29 cellular contexts compared by ENCODE assay signal in the genomic region with DNA sequence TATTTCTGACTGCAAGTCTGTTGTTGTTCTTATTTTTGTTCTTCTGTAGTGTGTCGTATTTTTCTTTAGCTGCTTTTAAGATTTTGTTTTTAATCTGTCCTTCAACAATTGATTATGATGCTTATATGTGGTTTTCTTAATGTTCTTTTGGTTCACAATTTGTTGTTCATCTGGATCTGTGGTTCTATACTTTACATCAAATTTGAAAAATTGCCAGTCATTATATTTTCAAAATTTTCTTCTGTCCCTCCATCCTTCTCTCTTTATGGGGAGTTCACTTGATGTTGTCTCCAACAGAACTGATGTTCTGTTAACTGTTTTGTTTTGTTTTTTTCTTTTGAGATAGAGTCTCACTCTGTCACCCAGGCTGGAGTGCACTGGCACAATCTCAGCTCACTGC.
"Had no signal": no experiment of that assay in that cellular context is flagged by ENCODE, and none has a peak within 500 bp of the region (broad histone marks: within the 10 kb centered on the region; RNA-seq: fewer than 3 reads in every experiment).

No MANE protein-coding gene starts in this region.

- H3K27me3 ChIP-seq: stomach, suprapubic skin, testis, thyroid gland, tibial artery, tibial nerve, transverse colon, upper lobe of left lung, upper lobe of right lung, uterus, vagina had no signal

- FAIRE-seq: urothelium cell line had no signal

- H3K27me3 Mint-ChIP-seq: stimulated activated naive CD8-positive, alpha-beta T cell treated with anti-CD3 and anti-CD28 coated beads, Interleukin-15, amount 100 ng/mL, for 72 hours; stimulated activated naive CD8-positive, alpha-beta T cell treated with anti-CD3 and anti-CD28 coated beads, Interleukin-15, Interleukin-2, amounts not matched to agents 100 ng/mL and 50 ng/mL, for 24 hours; type B pancreatic cell had no signal

- H3K4me3 ChIP-seq: stomach, suprapubic skin, testis, thoracic aorta, thyroid gland, tibial artery, tibial nerve, transverse colon, upper lobe of left lung, upper lobe of right lung, uterus, vagina had no signal

- H3K36me3 Mint-ChIP-seq: stimulated activated effector memory CD8-positive, alpha-beta T cell treated with anti-CD3 and anti-CD28 coated beads, Interleukin-12 subunit alpha, Interleukin-12 subunit beta, amount 100 ng/mL, for 72 hours; stimulated activated memory B cell treated with anti-CD40 and anti-IgM and Interleukin-4, amounts not matched to agents 10 μg/mL and 1 μg/mL and 100 μg/mL, for 72 hours; type B pancreatic cell had no signal

- H3K4me1 Mint-ChIP-seq: stimulated activated effector memory CD8-positive, alpha-beta T cell treated with anti-CD3 and anti-CD28 coated beads, Interleukin-12 subunit alpha, Interleukin-12 subunit beta, amount 100 ng/mL, for 72 hours; stimulated activated memory B cell treated with anti-CD40 and anti-IgM and Interleukin-4, amounts not matched to agents 10 μg/mL and 1 μg/mL and 100 μg/mL, for 72 hours; stimulated activated naive B cell treated with anti-CD40 and anti-IgM and Interleukin-4, amounts not matched to agents 10 μg/mL and 1 μg/mL and 100 μg/mL, for 72 hours; stimulated activated naive CD8-positive, alpha-beta T cell treated with anti-CD3 and anti-CD28 coated beads, Interleukin-15, amount 100 ng/mL, for 72 hours had no signal

- ATAC-seq: stimulated activated effector memory CD8-positive, alpha-beta T cell treated with anti-CD3 and anti-CD28 coated beads, Interleukin-12 subunit alpha, Interleukin-12 subunit beta, amount 100 ng/mL, for 72 hours; stimulated activated memory B cell treated with anti-CD40 and anti-IgM and Interleukin-4, amounts not matched to agents 10 μg/mL and 1 μg/mL and 100 μg/mL, for 72 hours; stimulated activated naive B cell treated with anti-CD40 and anti-IgM and Interleukin-4, amounts not matched to agents 10 μg/mL and 1 μg/mL and 100 μg/mL, for 72 hours; stimulated activated naive CD8-positive, alpha-beta T cell treated with anti-CD3 and anti-CD28 coated beads, Interleukin-15, amount 100 ng/mL, for 72 hours; stimulated activated naive CD8-positive, alpha-beta T cell treated with anti-CD3 and anti-CD28 coated beads, Interleukin-15, Interleukin-2, amounts not matched to agents 100 U/mL and 50 U/mL, for 24 hours; upper lobe of right lung had no signal

- H3K36me3 ChIP-seq: stomach, suprapubic skin, thoracic aorta, thyroid gland, tibial artery, tibial nerve, transverse colon, upper lobe of left lung, upper lobe of right lung, uterus, vagina had no signal

- H3K9me3 ChIP-seq: suprapubic skin, testis, thoracic aorta, thyroid gland, transverse colon, upper lobe of right lung, uterus, vagina had no signal

- H3K4me1 ChIP-seq: suprapubic skin, testis, thyroid gland, transverse colon, upper lobe of right lung, uterus had no signal

- H3K27ac ChIP-seq: stomach, suprapubic skin, testis, thoracic aorta, thyroid gland, tibial artery, tibial nerve, transverse colon, upper lobe of left lung, upper lobe of right lung, uterus, vagina had no signal

- H3K27ac Mint-ChIP-seq: stimulated activated effector memory CD8-positive, alpha-beta T cell treated with anti-CD3 and anti-CD28 coated beads, Interleukin-12 subunit alpha, Interleukin-12 subunit beta, amount 100 ng/mL, for 72 hours; stimulated activated memory B cell treated with anti-CD40 and anti-IgM and Interleukin-4, amounts not matched to agents 10 μg/mL and 1 μg/mL and 100 μg/mL, for 72 hours; stimulated activated naive B cell treated with anti-CD40 and anti-IgM and Interleukin-4, amounts not matched to agents 10 μg/mL and 1 μg/mL and 100 μg/mL, for 72 hours; stimulated activated naive CD8-positive, alpha-beta T cell treated with anti-CD3 and anti-CD28 coated beads, Interleukin-15, amount 100 ng/mL, for 72 hours; stimulated activated naive CD8-positive, alpha-beta T cell treated with anti-CD3 and anti-CD28 coated beads, Interleukin-15, Interleukin-2, amounts not matched to agents 100 ng/mL and 50 ng/mL, for 24 hours; type B pancreatic cell had no signal

- H3K4me3 Mint-ChIP-seq: stimulated activated effector memory CD8-positive, alpha-beta T cell treated with anti-CD3 and anti-CD28 coated beads, Interleukin-12 subunit alpha, Interleukin-12 subunit beta, amount 100 ng/mL, for 72 hours; stimulated activated memory B cell treated with anti-CD40 and anti-IgM and Interleukin-4, amounts not matched to agents 10 μg/mL and 1 μg/mL and 100 μg/mL, for 72 hours; stimulated activated naive B cell treated with anti-CD40 and anti-IgM and Interleukin-4, amounts not matched to agents 10 μg/mL and 1 μg/mL and 100 μg/mL, for 72 hours; stimulated activated naive CD8-positive, alpha-beta T cell treated with anti-CD3 and anti-CD28 coated beads, Interleukin-15, amount 100 ng/mL, for 72 hours; stimulated activated naive CD8-positive, alpha-beta T cell treated with anti-CD3 and anti-CD28 coated beads, Interleukin-15, Interleukin-2, amounts not matched to agents 100 ng/mL and 50 ng/mL, for 24 hours; type B pancreatic cell had no signal

- DNase-seq: stimulated activated CD4-positive, alpha-beta T cell treated with anti-CD3 and anti-CD28 coated beads, Interleukin-2, amount 100 ng/mL, for 48 hours; stimulated activated CD4-positive, alpha-beta T cell treated with anti-CD3 and anti-CD28 coated beads, Interleukin-4, amount 100 ng/mL, for 1 hour; stimulated activated CD4-positive, alpha-beta T cell treated with anti-CD3 and anti-CD28 coated beads, Interleukin-4, amount 100 ng/mL, for 24 hours; stimulated activated CD4-positive, alpha-beta T cell treated with anti-CD3 and anti-CD28 coated beads, Interleukin-4, amount 100 ng/mL, for 4 hours; stimulated activated CD8-positive, alpha-beta memory T cell treated with anti-CD3 and anti-CD28 coated beads, Interleukin-4, amount 100 ng/mL, for 48 hours; stimulated activated naive B cell treated with anti-CD40 and anti-IgM and Interleukin-4, amounts not matched to agents 10 μg/mL and 1 μg/mL and 100 μg/mL, for 72 hours; stimulated activated naive CD4-positive, alpha-beta T cell; stimulated activated naive CD4-positive, alpha-beta T cell treated with Interleukin-2 at 50 U/mL for 16 hours; stimulated activated naive CD8-positive, alpha-beta T cell treated with anti-CD3 and anti-CD28 coated beads, Interleukin-15, amount 100 ng/mL, for 72 hours; stimulated activated naive CD8-positive, alpha-beta T cell treated with anti-CD3 and anti-CD28 coated beads, Interleukin-15, Interleukin-2, amounts not matched to agents 100 U/mL and 50 U/mL, for 24 hours; stomach; substantia nigra; testis; thyroid gland; tibial artery; transverse colon; trophoblast cell; upper lobe of left lung; upper lobe of right lung; uterus had no signal
